In the genomic region with DNA sequence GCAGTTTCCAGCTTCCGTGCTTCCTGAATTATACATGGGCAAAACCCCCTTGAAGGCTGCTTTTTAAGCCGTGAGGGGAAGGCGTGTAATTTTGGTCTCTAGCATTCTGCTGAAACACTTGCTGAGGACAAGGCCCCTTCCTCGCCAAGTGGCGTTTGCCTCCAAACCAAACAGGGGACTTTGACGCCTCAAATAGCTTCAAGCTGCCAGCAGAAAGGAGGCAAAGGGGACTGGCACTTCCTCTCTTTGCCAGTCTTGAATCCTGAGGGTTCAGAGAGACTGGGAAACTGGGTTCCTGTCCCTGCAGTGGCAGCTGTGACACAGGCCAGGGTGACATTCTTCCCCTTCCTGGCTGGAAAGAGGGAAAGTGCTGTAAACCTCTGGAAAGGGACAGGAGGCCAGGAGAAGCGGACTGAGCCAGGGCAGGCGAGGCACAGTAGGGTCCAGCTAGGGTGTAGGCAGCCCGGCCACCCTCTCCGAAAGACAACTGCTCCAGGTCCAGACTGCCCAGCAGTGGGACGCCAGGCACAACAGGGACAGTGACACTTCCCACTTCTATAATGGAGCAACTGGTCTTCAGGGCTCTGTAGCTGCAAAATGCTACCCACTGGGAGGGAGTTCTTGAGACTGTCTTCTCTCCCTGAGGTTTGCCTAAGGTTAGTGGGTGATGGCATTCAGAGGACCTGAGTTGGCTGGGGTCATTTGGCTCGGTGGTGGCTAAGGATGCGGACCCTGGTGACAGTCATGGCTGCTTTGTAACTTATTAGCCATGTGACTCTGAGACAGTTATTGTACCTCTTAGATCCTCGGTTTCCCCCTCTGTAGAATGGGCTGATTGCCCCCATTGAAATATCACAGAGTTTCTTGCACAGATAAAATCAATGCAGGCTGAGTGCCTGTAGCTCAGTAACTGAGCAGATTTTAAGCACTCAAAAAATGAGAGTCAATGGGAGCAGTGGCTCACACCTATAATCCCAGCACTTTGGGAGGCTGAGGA, we compare ENCODE assay signal across 23 cellular contexts.
DNase-seq lines count a peak whose midpoint lies in the region; ATAC-seq, FAIRE-seq and TF ChIP-seq lines count a peak whose summit lies in the region.
"Had no signal": no experiment of that assay in that cellular context is flagged by ENCODE, and none has a peak within 500 bp of the region (broad histone marks: within the 10 kb centered on the region; RNA-seq: fewer than 3 reads in every experiment).

No MANE protein-coding gene starts in this region.

- CTCF ChIA-PET in HepG2 (lab: Yijun Ruan, JAX; ENCODE audit: low intra/inter-chr PET ratio, low total read pairs) (no interaction called here), HEK293T (lab: Yijun Ruan, JAX) (no interaction called here)
- CTCF ChIA-PET in naive thymus-derived CD4-positive, alpha-beta T cell (lab: Charles Lee) = no interaction called here

- no TSS peak for BruUV-seq in HepG2 (replicated peaks; lab: Mats Ljungman, UMichigan)

- H3K4me3 Mint-ChIP-seq in natural killer cell treated with Interleukin-12 subunit alpha and Interleukin-12 subunit beta and Interleukin-15 and Interleukin-18, amount 100 ng/mL, for 72 hours = no peak overlapping the region
- H3K4me3 Mint-ChIP-seq in natural killer cell = no peak overlapping the region
- H3K4me3 Mint-ChIP-seq in naive thymus-derived CD4-positive, alpha-beta T cell = no peak overlapping the region
- H3K4me3 Mint-ChIP-seq: activated naive CD4-positive, alpha-beta T cell treated with anti-CD3 and anti-CD28 coated beads for 36 hours; activated T-helper 1 cell treated with anti-CD3 and anti-CD28 coated beads, Interleukin-12 subunit alpha, Interleukin-12 subunit beta, Interleukin-2, Interleukin-4 antibody, amounts not matched to agents 30 ng/mL and 10 ng/mL and 1 ng/mL, durations not matched to agents 14 hours and 24 hours and 36 hours had no signal

- no peak for TF ChIP-seq CTCF in natural killer cell (IDR thresholded peaks at IDR 0.05)
- no peak for TF ChIP-seq CTCF in HepG2 (CRISPR knock-in tag; IDR thresholded peaks at IDR 0.05)
- TF ChIP-seq CTCF in parathyroid adenoma (IDR thresholded peaks at IDR 0.05) = no peak

- intact Hi-C loops in natural killer cell (cut with micrococcal nuclease) = no loop called here
- intact Hi-C loops in HepG2 (cut with micrococcal nuclease; ENCODE audit: unreplicated experiment) = no loop called here
- intact Hi-C loops in naive thymus-derived CD4-positive, alpha-beta T cell (cut with micrococcal nuclease) = no loop called here

- no peak overlapping the region for H3K27ac ChIP-seq in HepG2 (ENCODE audit: extremely low read length, insufficient read depth, low read length)
- no peak overlapping the region for H3K27ac ChIP-seq in parathyroid adenoma
- H3K27ac ChIP-seq in naive thymus-derived CD4-positive, alpha-beta T cell (ENCODE audit: low read depth, low read length) = no peak overlapping the region
- H3K27ac ChIP-seq: heart left ventricle, HL-60, lower lobe of right lung, ovary had no signal

- peaks cover 11% of the 10 kb centered on the region for H3K9me3 Mint-ChIP-seq in natural killer cell treated with Interleukin-12 subunit alpha and Interleukin-12 subunit beta and Interleukin-15 and Interleukin-18, amount 100 ng/mL, for 72 hours
- peaks cover 0 to 5% of the 10 kb centered on the region in 2 donors for H3K9me3 Mint-ChIP-seq in natural killer cell
- peaks cover 0 to 13% (median 0%) of the 10 kb centered on the region in 11 donors for H3K9me3 Mint-ChIP-seq in naive thymus-derived CD4-positive, alpha-beta T cell

- H3K9me3 ChIP-seq in HepG2 (ENCODE audit: low read length) (no peaks in the 10 kb centered on the region), parathyroid adenoma (ENCODE audit: control insufficient read depth, low read length) (no peaks in the 10 kb centered on the region)
- no peaks in the 10 kb centered on the region for H3K9me3 ChIP-seq in naive thymus-derived CD4-positive, alpha-beta T cell (ENCODE audit: control insufficient read depth in 2 of 3, low read length in 3 of 3)
- H3K9me3 ChIP-seq: heart left ventricle, lower lobe of right lung, ovary had no signal

- TF ChIP-seq POLR2A in HepG2 (IDR thresholded peaks at IDR 0.05; ENCODE audit: insufficient read depth in 1 of 2, low read depth in 2 of 2, low read length in 2 of 2) = no peak

- H3K4me1 ChIP-seq in HepG2 (ENCODE audit: insufficient read depth, low read length) (0 out of 2 replicates have a peak, but pooled peaks cover 9% of the 10 kb centered on the region), parathyroid adenoma (no peaks in the 10 kb centered on the region)
- H3K4me1 ChIP-seq in naive thymus-derived CD4-positive, alpha-beta T cell (ENCODE audit: control insufficient read depth in 2 of 2, insufficient read depth in 2 of 2, low read length in 2 of 2) = no peaks in the 10 kb centered on the region
- H3K4me1 ChIP-seq: lower lobe of right lung had no signal

- H2AFZ ChIP-seq in HepG2 (ENCODE audit: low read length) (no peak overlapping the region), parathyroid adenoma (peak overlapping the region; percentile 3)

- H3K27me3 ChIP-seq in HepG2 (ENCODE audit: control insufficient read depth in 1 of 2, insufficient read depth in 2 of 2, low read length in 2 of 2) (peaks cover 2 to 13% of the 10 kb centered on the region in 2 experiments; a peak in 4 of 5 replicates), parathyroid adenoma (ENCODE audit: control insufficient read depth, insufficient read depth, low read length) (no peaks in the 10 kb centered on the region)
- no peaks in the 10 kb centered on the region for H3K27me3 ChIP-seq in naive thymus-derived CD4-positive, alpha-beta T cell (ENCODE audit: control insufficient read depth in 2 of 2, insufficient read depth in 2 of 2, low read length in 2 of 2)
- H3K27me3 ChIP-seq: ovary had no signal

- H3K79me2 ChIP-seq in HepG2 (ENCODE audit: insufficient read depth, low read length) (no peaks in the 10 kb centered on the region), parathyroid adenoma (no peaks in the 10 kb centered on the region)

- no peaks in the 10 kb centered on the region for H3K27me3 Mint-ChIP-seq in natural killer cell treated with Interleukin-12 subunit alpha and Interleukin-12 subunit beta and Interleukin-15 and Interleukin-18, amount 100 ng/mL, for 72 hours
- H3K27me3 Mint-ChIP-seq in natural killer cell (ENCODE audit: low read depth in 2 of 2) = no peaks in the 10 kb centered on the region
- H3K27me3 Mint-ChIP-seq in naive thymus-derived CD4-positive, alpha-beta T cell = no peaks in the 10 kb centered on the region

- no peak for FAIRE-seq in HepG2 (lab: Jason Lieb, UNC)
- FAIRE-seq: colon, GM18507 had no signal

- TF ChIP-seq RAD21 in HepG2 (CRISPR knock-in tag; IDR thresholded peaks at IDR 0.05) = no peak

- H3K4me2 ChIP-seq in HepG2 (ENCODE audit: low read depth, low read length) (0 out of 2 replicates have a peak overlapping the region, but pooled peaks have one; percentile 11), parathyroid adenoma (ENCODE audit: low read length) (no peak overlapping the region)

- peak; percentile 24 to 32 for ATAC-seq in natural killer cell treated with Interleukin-12 subunit alpha and Interleukin-12 subunit beta and Interleukin-15 and Interleukin-18, amount 100 ng/mL, for 72 hours
- ATAC-seq in natural killer cell = no peak
- peak; percentile 49 for ATAC-seq in HepG2
- ATAC-seq in naive thymus-derived CD4-positive, alpha-beta T cell = no peak
- ATAC-seq: heart left ventricle, lower lobe of right lung, PC-3 had no signal

- no peak for TF ChIP-seq EP300 in HepG2 (IDR thresholded peaks at IDR 0.05; ENCODE audit: low read depth in 2 of 2, low read length in 2 of 2)
- no peak for TF ChIP-seq EP300 in HepG2 (CRISPR knock-in tag; IDR thresholded peaks at IDR 0.05; ENCODE audit: borderline replicate concordance)

- no peak overlapping the region for H3K27ac Mint-ChIP-seq in natural killer cell treated with Interleukin-12 subunit alpha and Interleukin-12 subunit beta and Interleukin-15 and Interleukin-18, amount 100 ng/mL, for 72 hours
- no peak overlapping the region for H3K27ac Mint-ChIP-seq in natural killer cell
- H3K27ac Mint-ChIP-seq in naive thymus-derived CD4-positive, alpha-beta T cell = no peak overlapping the region
- H3K27ac Mint-ChIP-seq: activated naive CD4-positive, alpha-beta T cell treated with anti-CD3 and anti-CD28 coated beads for 36 hours; activated T-helper 1 cell treated with anti-CD3 and anti-CD28 coated beads, Interleukin-12 subunit alpha, Interleukin-12 subunit beta, Interleukin-2, Interleukin-4 antibody, amounts not matched to agents 30 ng/mL and 10 ng/mL and 1 ng/mL, durations not matched to agents 14 hours and 24 hours and 36 hours had no signal

- peaks cover 12 to 22% of the 10 kb centered on the region in 2 donors for H3K4me1 Mint-ChIP-seq in natural killer cell treated with Interleukin-12 subunit alpha and Interleukin-12 subunit beta and Interleukin-15 and Interleukin-18, amount 100 ng/mL, for 72 hours (ENCODE audit: low read depth in 2 of 2)
- peaks cover 0 to 6% of the 10 kb centered on the region in 2 donors for H3K4me1 Mint-ChIP-seq in natural killer cell
- H3K4me1 Mint-ChIP-seq in naive thymus-derived CD4-positive, alpha-beta T cell = peaks cover 0 to 2% (median 0%) of the 10 kb centered on the region in 7 donors

- H4K20me1 ChIP-seq in HepG2 (ENCODE audit: insufficient read depth, low read length) = no peaks in the 10 kb centered on the region

- H3K9ac ChIP-seq in HepG2 (ENCODE audit: insufficient read depth, low read depth, low read length) (no peak overlapping the region), parathyroid adenoma (no peak overlapping the region)

- H3K36me3 ChIP-seq in HepG2 (replicated peaks in 1 of 2; ENCODE audit: control insufficient read depth in 1 of 2, insufficient read depth in 2 of 2, low read length in 2 of 2) (no peaks in the 10 kb centered on the region), parathyroid adenoma (ENCODE audit: control insufficient read depth, insufficient read depth, low read length) (no peaks in the 10 kb centered on the region)
- H3K36me3 ChIP-seq in naive thymus-derived CD4-positive, alpha-beta T cell (ENCODE audit: control insufficient read depth in 2 of 3, insufficient read depth in 3 of 3, low read length in 3 of 3) = no peaks in the 10 kb centered on the region
- H3K36me3 ChIP-seq: heart left ventricle, lower lobe of right lung, ovary had no signal

- WGBS in HepG2 (ENCODE audit: low lambda C conversion rate) = 46% methylated on average over 7 of the region's 14 CpGs

- POLR2A ChIA-PET in HepG2 (lab: Yijun Ruan, JAX) = no interaction called here
- POLR2A ChIA-PET in HEK293T (lab: Yijun Ruan, JAX) = no interaction called here
- POLR2A ChIA-PET in naive thymus-derived CD4-positive, alpha-beta T cell (lab: Charles Lee) = no interaction called here

- no peak for DNase-seq in natural killer cell treated with Interleukin-12 subunit alpha and Interleukin-12 subunit beta and Interleukin-15 and Interleukin-18, amount 100 ng/mL, for 72 hours (ENCODE audit: low spot score)
- DNase-seq in natural killer cell (no peak), HepG2 (ENCODE audit: low spot score) (no peak), HEK293T (ENCODE audit: extremely low spot score) (no peak), GM19240 (ENCODE audit: insufficient read length, low spot score) (no peak), T-helper 1 cell (no peak)
- no peak for DNase-seq in naive thymus-derived CD4-positive, alpha-beta T cell
- DNase-seq: 8988T; activated CD4-positive, alpha-beta T cell treated with anti-CD3 and anti-CD28 coated beads, Interleukin-2, amount 50 U/mL, for 48 hours; activated naive CD4-positive, alpha-beta T cell treated with anti-CD3 and anti-CD28 coated beads for 36 hours; effector CD4-positive, alpha-beta T cell; lower lobe of right lung; NCI-H2029; NCI-H524 treated with DMSO at 0.1 percent for 48 hours; ovary; PC-3; SIG-M5 had no signal

- in situ Hi-C loops in HepG2 (cut with HindIII; ENCODE audit: extremely low pct_ligation_motif_present, low pct_unique_long_range_greater_than_20kb) = no loop called here

- no peak overlapping the region for H3K4me3 ChIP-seq in HepG2 (replicated peaks in 1 of 3; ENCODE audit: insufficient read depth in 1 of 3, low read depth in 2 of 3, low read length in 3 of 3)
- H3K4me3 ChIP-seq in parathyroid adenoma (ENCODE audit: low read depth, low read length) = no peak overlapping the region
- H3K4me3 ChIP-seq in naive thymus-derived CD4-positive, alpha-beta T cell (ENCODE audit: low read length) = no peak overlapping the region
- H3K4me3 ChIP-seq: heart left ventricle, lower lobe of right lung, ovary had no signal

- no peaks in the 10 kb centered on the region for H3K36me3 Mint-ChIP-seq in natural killer cell treated with Interleukin-12 subunit alpha and Interleukin-12 subunit beta and Interleukin-15 and Interleukin-18, amount 100 ng/mL, for 72 hours
- H3K36me3 Mint-ChIP-seq in natural killer cell = no peaks in the 10 kb centered on the region
- H3K36me3 Mint-ChIP-seq in naive thymus-derived CD4-positive, alpha-beta T cell = peaks cover 0 to 3% (median 0%) of the 10 kb centered on the region in 5 donors

Comparison
In these comparisons a context has a peak if more than half of its experiments do, and no peak if none do; other contexts are left out.
1. ATAC-seq: peak in natural killer cell treated with Interleukin-12 subunit alpha and Interleukin-12 subunit beta and Interleukin-15 and Interleukin-18, amount 100 ng/mL, for 72 hours (2 of 2) and HepG2 (single experiment); none in natural killer cell (0 of 3) and naive thymus-derived CD4-positive, alpha-beta T cell (single experiment).